In genomic region chr20:1325173-1326030, GRCh38 we compare ENCODE assay signal across 8 cellular contexts. TPM values are rescaled to one million over a fixed set of nuclear protein-coding genes. Genes with fewer than 3 reads are reported as not detected.
DNase-seq lines count a peak whose midpoint lies in the region; ATAC-seq, FAIRE-seq and TF ChIP-seq lines count a peak whose summit lies in the region.

No MANE protein-coding gene starts in this region.

- no peak overlapping the region for H2BK15ac ChIP-seq in mesendoderm (replicated peaks; ENCODE audit: low read depth)

- H3K79me2 ChIP-seq in mesendoderm (ENCODE audit: control insufficient read depth, insufficient read depth, low read length), result peaks cover 27% of the 10 kb centered on the region

- no peaks in the 10 kb centered on the region for H3K9me3 ChIP-seq in endodermal cell (ENCODE audit: control insufficient read depth, low read length)

- peak overlapping the region; percentile 97 for H3K27ac ChIP-seq in endodermal cell (ENCODE audit: low read depth, low read length)
- H3K27ac ChIP-seq in mesendoderm (ENCODE audit: low read depth, low read length), result no peak overlapping the region

- CTCF ChIA-PET in Calu3 (lab: Charles Lee), result interaction anchor here (1.3 kb wide), 2 partner anchors 72 to 141 kb away, joined by 3 read pairs; partner anchors contain the start of gene NSFL1C
- CTCF ChIA-PET in activated CD8-positive, alpha-beta memory T cell treated with anti-CD3 and anti-CD28 coated beads, Interleukin-2, amount 10 ng/mL, durations not matched to agents 7 days and 5 days (lab: Charles Lee), result interaction anchor here (0.8 to 4.7 kb wide), 11 partner anchors 12 to 142 kb away, joined by 3 to 21 read pairs (median 3); partner anchors contain the start of gene NSFL1C

- no peak overlapping the region for H2BK120ac ChIP-seq in mesendoderm (ENCODE audit: low read depth, low read length)

- no peak overlapping the region for H4K5ac ChIP-seq in mesendoderm (ENCODE audit: low read length)

- H3K27me3 Mint-ChIP-seq in Calu3 (ENCODE audit: unreplicated experiment), result no peaks in the 10 kb centered on the region
- H3K27me3 Mint-ChIP-seq in activated CD8-positive, alpha-beta memory T cell treated with anti-CD3 and anti-CD28 coated beads, Interleukin-2, amount 10 ng/mL, durations not matched to agents 7 days and 5 days, result no peaks in the 10 kb centered on the region
- H3K27me3 Mint-ChIP-seq in endodermal cell (ENCODE audit: insufficient read depth), result peaks cover 4% of the 10 kb centered on the region

- peak overlapping the region; percentile 92 for H3K4me2 ChIP-seq in mesendoderm (ENCODE audit: low read length)

- peak overlapping the region; percentile 86 for H3K18ac ChIP-seq in mesendoderm (ENCODE audit: low read length)

- TF ChIP-seq CTCF in Calu3 (IDR thresholded peaks at IDR 0.05; ENCODE audit: unreplicated experiment) (no peak), endodermal cell (conservative IDR thresholded peaks at IDR 0.05) (peak; percentile 17)

- peak overlapping the region; percentile 98 for H3K9ac ChIP-seq in endodermal cell (ENCODE audit: extremely low read depth, low read length, poor library complexity, severe bottlenecking)
- peak overlapping the region; percentile 96 for H3K9ac ChIP-seq in mesendoderm (ENCODE audit: low read length)

- no peak overlapping the region for H3K27ac Mint-ChIP-seq in Calu3 (ENCODE audit: unreplicated experiment)
- no peak overlapping the region for H3K27ac Mint-ChIP-seq in activated CD8-positive, alpha-beta memory T cell treated with anti-CD3 and anti-CD28 coated beads, Interleukin-2, amount 10 ng/mL, durations not matched to agents 7 days and 5 days
- no peak overlapping the region for H3K27ac Mint-ChIP-seq in endodermal cell

- TSS peak; percentile 15 for BruUV-seq in Calu3 (replicated peaks; lab: Mats Ljungman, UMichigan)

- intact Hi-C loops in Calu3 (cut with micrococcal nuclease; ENCODE audit: unreplicated experiment), result no loop called here

- peak overlapping the region; percentile 37 for H3K23ac ChIP-seq in mesendoderm (ENCODE audit: low read length)

- peak overlapping the region; percentile 90 for H4K8ac ChIP-seq in mesendoderm (ENCODE audit: low read depth, low read length)

- peaks cover 33% of the 10 kb centered on the region for H3K79me1 ChIP-seq in mesendoderm (ENCODE audit: low read length)

- ATAC-seq in GM21381 (IDR thresholded peaks at IDR 0.05; ENCODE audit: unreplicated experiment), result peak; percentile 86
- ATAC-seq in activated CD8-positive, alpha-beta memory T cell treated with anti-CD3 and anti-CD28 coated beads, Interleukin-2, amount 10 ng/mL, durations not matched to agents 7 days and 5 days, result peak; percentile 87

- no peaks in the 10 kb centered on the region for H3K27me3 ChIP-seq in endodermal cell (ENCODE audit: control insufficient read depth, insufficient read depth, low read length, poor library complexity, severe bottlenecking)
- no peaks in the 10 kb centered on the region for H3K27me3 ChIP-seq in mesendoderm (ENCODE audit: insufficient read depth, low read length, poor library complexity)

- DNase-seq in Calu3 (peak; percentile 91), HTR-8/SVneo (ENCODE audit: insufficient read length, low spot score) (peak; percentile 99), NOMO-1 treated with DMSO at 0.1 percent for 48 hours (lab: John Stamatoyannopoulos, UW; ENCODE audit: unreplicated experiment) (peak; percentile 93), endodermal cell (peak; percentile 97), mesendoderm (peak; percentile 97)
- peak; percentile 99 for DNase-seq in activated CD8-positive, alpha-beta memory T cell treated with anti-CD3 and anti-CD28 coated beads, Interleukin-2, amount 10 ng/mL, durations not matched to agents 7 days and 5 days
- DNase-seq in stimulated activated CD8-positive, alpha-beta memory T cell treated with anti-CD3 and anti-CD28 coated beads, Interleukin-12 subunit alpha, Interleukin-12 subunit beta, amount 100 ng/mL, for 4 hours (ENCODE audit: low read depth), result peak; percentile 98

- H2AK5ac ChIP-seq in mesendoderm (ENCODE audit: low read length), result peak overlapping the region; percentile 65

- no peak overlapping the region for H3K4me3 Mint-ChIP-seq in Calu3 (ENCODE audit: low read depth, unreplicated experiment)
- no peak overlapping the region for H3K4me3 Mint-ChIP-seq in activated CD8-positive, alpha-beta memory T cell treated with anti-CD3 and anti-CD28 coated beads, Interleukin-2, amount 10 ng/mL, durations not matched to agents 7 days and 5 days
- H3K4me3 Mint-ChIP-seq in endodermal cell, result no peak overlapping the region

- H3K4me3 ChIP-seq in endodermal cell (ENCODE audit: low read length), result peak overlapping the region; percentile 89
- H3K4me3 ChIP-seq in mesendoderm (ENCODE audit: low read length), result peak overlapping the region; percentile 90

- peak overlapping the region; percentile 88 for H3K56ac ChIP-seq in mesendoderm (ENCODE audit: low read length)

- H3K4ac ChIP-seq in mesendoderm (ENCODE audit: low read depth, low read length), result peak overlapping the region; percentile 57

- peak; percentile 89 for FAIRE-seq in HTR-8/SVneo (lab: Jason Lieb, UNC)

- H3K36me3 ChIP-seq in endodermal cell (ENCODE audit: control insufficient read depth, insufficient read depth, low read length) (peaks cover 2% of the 10 kb centered on the region), mesendoderm (ENCODE audit: control insufficient read depth, insufficient read depth, low read length) (no peaks in the 10 kb centered on the region)

- H2BK5ac ChIP-seq in mesendoderm (ENCODE audit: low read length), result peak overlapping the region; percentile 62

- H3K9me3 Mint-ChIP-seq in Calu3 (ENCODE audit: low read depth, unreplicated experiment) (no peaks in the 10 kb centered on the region), endodermal cell (no peaks in the 10 kb centered on the region)
- H3K9me3 Mint-ChIP-seq in activated CD8-positive, alpha-beta memory T cell treated with anti-CD3 and anti-CD28 coated beads, Interleukin-2, amount 10 ng/mL, durations not matched to agents 7 days and 5 days (ENCODE audit: low read depth), result no peaks in the 10 kb centered on the region

- H3K4me1 ChIP-seq in endodermal cell (ENCODE audit: control insufficient read depth, insufficient read depth, low read length), result peaks cover 5% of the 10 kb centered on the region
- peaks cover 5% of the 10 kb centered on the region for H3K4me1 ChIP-seq in mesendoderm (ENCODE audit: control insufficient read depth, low read depth, low read length)

- WGBS in endodermal cell (ENCODE audit: insufficient coverage in 1 of 2, insufficient read length in 1 of 2), 2 experiments, result 0% methylated on average over 34 to 56 of the region's 56 CpGs
- no CpG with 5 or more reads among the region's 56 CpGs for WGBS in mesendoderm (ENCODE audit: extremely low coverage, insufficient coverage, low lambda C conversion rate)

- H3K4me1 Mint-ChIP-seq in Calu3 (ENCODE audit: low read depth, unreplicated experiment), result peaks cover 14% of the 10 kb centered on the region
- peaks cover 19% of the 10 kb centered on the region for H3K4me1 Mint-ChIP-seq in activated CD8-positive, alpha-beta memory T cell treated with anti-CD3 and anti-CD28 coated beads, Interleukin-2, amount 10 ng/mL, durations not matched to agents 7 days and 5 days
- peaks cover 7% of the 10 kb centered on the region for H3K4me1 Mint-ChIP-seq in endodermal cell

- H3K36me3 Mint-ChIP-seq in Calu3 (ENCODE audit: insufficient read depth, unreplicated experiment), result peaks cover 22% of the 10 kb centered on the region
- peaks cover 6% of the 10 kb centered on the region for H3K36me3 Mint-ChIP-seq in activated CD8-positive, alpha-beta memory T cell treated with anti-CD3 and anti-CD28 coated beads, Interleukin-2, amount 10 ng/mL, durations not matched to agents 7 days and 5 days
- H3K36me3 Mint-ChIP-seq in endodermal cell (ENCODE audit: low read depth), result no peaks in the 10 kb centered on the region

RNA-seq across cellular contexts. Expression of gene SDCBP2, which starts 3.5 kb away (rescaled TPM):
- total RNA-seq in Calu3 (2022), result 8.2 and 18.9 TPM in 2 replicates
- 1 to 10 TPM; 2.1 to 4.3 TPM for total RNA-seq in activated CD8-positive, alpha-beta memory T cell treated with anti-CD3 and anti-CD28 coated beads, Interleukin-2, amount 10 ng/mL, durations not matched to agents 7 days and 5 days
- total RNA-seq in endodermal cell, result 1 to 10 TPM; 1.5 to 5.1 TPM
- 2.6 TPM for polyA plus RNA-seq in endodermal cell (2013, experiment 1 of 2)
- polyA plus RNA-seq in endodermal cell (2013, experiment 2 of 2), result 3.0 TPM
- polyA plus RNA-seq in mesendoderm (2013, experiment 1 of 2), result 1.2 TPM
- 1.1 TPM for polyA plus RNA-seq in mesendoderm (2013, experiment 2 of 2)

RNA-seq across cellular contexts. Expression of gene SNPH, which starts 59.3 kb away (rescaled TPM):
- 2.0 and 2.4 TPM in 2 replicates for total RNA-seq in Calu3 (2022)
- 1 to 10 TPM; 3.6 to 4.2 TPM for total RNA-seq in activated CD8-positive, alpha-beta memory T cell treated with anti-CD3 and anti-CD28 coated beads, Interleukin-2, amount 10 ng/mL, durations not matched to agents 7 days and 5 days
- 1 to 10 TPM; 2.2 to 4.9 TPM for total RNA-seq in endodermal cell
- polyA plus RNA-seq in endodermal cell (2013, experiment 1 of 2), result 2.0 TPM
- 2.1 TPM for polyA plus RNA-seq in endodermal cell (2013, experiment 2 of 2)
- polyA plus RNA-seq in mesendoderm (2013, experiment 1 of 2), result 0.51 TPM
- polyA plus RNA-seq in mesendoderm (2013, experiment 2 of 2), result 0.60 TPM
